In genomic region chr7:27453702-27454405, GRCh38 we compare ENCODE assay signal across 13 cellular contexts.
DNase-seq lines count a peak whose midpoint lies in the region; ATAC-seq and TF ChIP-seq lines count a peak whose summit lies in the region.
"Had no signal": no experiment of that assay in that cellular context is flagged by ENCODE, and none has a peak within 500 bp of the region (broad histone marks: within the 10 kb centered on the region; RNA-seq: fewer than 3 reads in every experiment).

No MANE protein-coding gene starts in this region.

- POLR2A ChIA-PET in SK-N-SH (lab: Yijun Ruan, JAX), result interaction anchor here (1.1 kb wide), 1 partner anchor 14 kb away, joined by 3 read pairs; no protein-coding TSS in a partner anchor

- no peaks in the 10 kb centered on the region for H3K9me3 Mint-ChIP-seq in stimulated activated effector memory CD8-positive, alpha-beta T cell treated with anti-CD3 and anti-CD28 coated beads, Interleukin-12 subunit alpha, Interleukin-12 subunit beta, amount 100 ng/mL, for 72 hours

- peaks cover 3 to 7% of the 10 kb centered on the region in 2 experiments; a peak in 1 of 4 replicates for H3K4me1 ChIP-seq in SK-N-SH (ENCODE audit: control insufficient read depth in 1 of 2, insufficient read depth in 2 of 2, low read depth in 1 of 2, low read length in 1 of 2)
- H3K4me1 ChIP-seq: A549 had no signal

- no peaks in the 10 kb centered on the region for H3K9me2 ChIP-seq in SK-N-SH

- peak overlapping the region; percentile 57 for H3K4me2 ChIP-seq in SK-N-SH
- H3K4me2 ChIP-seq: A549 had no signal

- CTCF ChIA-PET in SK-N-SH (lab: Yijun Ruan, JAX), result no interaction called here

- no peak overlapping the region for H3K4me3 Mint-ChIP-seq in stimulated activated effector memory CD8-positive, alpha-beta T cell treated with anti-CD3 and anti-CD28 coated beads, Interleukin-12 subunit alpha, Interleukin-12 subunit beta, amount 100 ng/mL, for 72 hours

- WGBS in SK-N-SH (ENCODE audit: low lambda C conversion rate), result 9% methylated on average over 8 of the region's 8 CpGs

- peak in 1 of 2 experiments; percentile 70; a peak in 1 of 4 replicates for TF ChIP-seq EP300 in SK-N-SH (IDR thresholded peaks at IDR 0.05; ENCODE audit: borderline replicate concordance in 1 of 2, low read depth in 1 of 2, low read length in 1 of 2)

- TF ChIP-seq RAD21 in SK-N-SH (IDR thresholded peaks at IDR 0.05; ENCODE audit: low read length), result peak; percentile 3; the same call in 1 of the 2 replicates

- intact Hi-C loops in posterior cingulate gyrus (cut with DNase I), result no loop called here

- DNase-seq in NCI-H2196 (lab: John Stamatoyannopoulos, UW; ENCODE audit: unreplicated experiment) (peak; percentile 16), NCI-H2196 treated with DMSO at 0.1 percent for 48 hours (lab: John Stamatoyannopoulos, UW; ENCODE audit: unreplicated experiment) (no peak), SK-N-SH (peak; percentile 77), fibroblast of the aortic adventitia (ENCODE audit: low read depth) (peak; percentile 11), inferior parietal cortex (ENCODE audit: extremely low spot score) (no peak), posterior cingulate gyrus (no peak), NK-92 (lab: John Stamatoyannopoulos, UW; ENCODE audit: unreplicated experiment) (no peak)
- no peak for DNase-seq in stimulated activated effector memory CD8-positive, alpha-beta T cell treated with anti-CD3 and anti-CD28 coated beads, Interleukin-12 subunit alpha, Interleukin-12 subunit beta, amount 100 ng/mL, for 72 hours (ENCODE audit: low spot score in 2 of 2)
- DNase-seq: activated CD4-positive, alpha-beta T cell treated with anti-CD3 and anti-CD28 coated beads, Interleukin-2, amount 50 U/mL, for 1 hour; activated effector memory CD4-positive, alpha-beta T cell treated with anti-CD3 and anti-CD28 coated beads, Interleukin-2, amount 50 U/mL, for 16 hours; NCI-H1048; SW 1271 had no signal

- H3K27ac Mint-ChIP-seq in stimulated activated effector memory CD8-positive, alpha-beta T cell treated with anti-CD3 and anti-CD28 coated beads, Interleukin-12 subunit alpha, Interleukin-12 subunit beta, amount 100 ng/mL, for 72 hours, result no peak overlapping the region

- no peak overlapping the region for H3K9ac ChIP-seq in SK-N-SH

- no peaks in the 10 kb centered on the region for H4K20me1 ChIP-seq in SK-N-SH (ENCODE audit: insufficient read depth)

- H3K27ac ChIP-seq in SK-N-SH (ENCODE audit: low read depth in 2 of 2, low read length in 1 of 2), result peak overlapping the region in 1 of 2 experiments; percentile 66; a peak in 2 of 4 replicates
- H3K27ac ChIP-seq: A549 had no signal

- no peaks in the 10 kb centered on the region for H3F3A ChIP-seq in SK-N-SH (replicated peaks; ENCODE audit: insufficient read depth)

- no peaks in the 10 kb centered on the region for H3K36me3 Mint-ChIP-seq in stimulated activated effector memory CD8-positive, alpha-beta T cell treated with anti-CD3 and anti-CD28 coated beads, Interleukin-12 subunit alpha, Interleukin-12 subunit beta, amount 100 ng/mL, for 72 hours

- H3K4me1 Mint-ChIP-seq in stimulated activated effector memory CD8-positive, alpha-beta T cell treated with anti-CD3 and anti-CD28 coated beads, Interleukin-12 subunit alpha, Interleukin-12 subunit beta, amount 100 ng/mL, for 72 hours, result no peaks in the 10 kb centered on the region

- no peaks in the 10 kb centered on the region for H3K27me3 ChIP-seq in SK-N-SH (ENCODE audit: insufficient read depth)

- peak overlapping the region; percentile 39 for H2AFZ ChIP-seq in SK-N-SH (ENCODE audit: low read depth)

- no peaks in the 10 kb centered on the region for H3K36me3 ChIP-seq in SK-N-SH (replicated peaks in 1 of 2; ENCODE audit: control insufficient read depth in 1 of 2, insufficient read depth in 2 of 2, low read length in 1 of 2)

- H3K4me3 ChIP-seq in SK-N-SH (ENCODE audit: low read depth in 2 of 2, low read length in 1 of 2), result no peak overlapping the region
- no peak overlapping the region for H3K4me3 ChIP-seq in fibroblast of the aortic adventitia (ENCODE audit: low read depth, low read length)
- H3K4me3 ChIP-seq: A549 had no signal

- ATAC-seq in stimulated activated effector memory CD8-positive, alpha-beta T cell treated with anti-CD3 and anti-CD28 coated beads, Interleukin-12 subunit alpha, Interleukin-12 subunit beta, amount 100 ng/mL, for 72 hours, result peak; percentile 49

- H3K9me3 ChIP-seq in SK-N-SH, result no peaks in the 10 kb centered on the region
- H3K9me3 ChIP-seq: A549 had no signal

- no peaks in the 10 kb centered on the region for H3K79me2 ChIP-seq in SK-N-SH (ENCODE audit: insufficient read depth)

- TF ChIP-seq CTCF in SK-N-SH (IDR thresholded peaks at IDR 0.05) (no peak), fibroblast of the aortic adventitia (IDR thresholded peaks at IDR 0.05; ENCODE audit: insufficient read depth, low read length) (no peak)

TF ChIP-seq in SK-N-SH, 30 proteins besides CTCF, POLR2A, EP300 and RAD21:
- TF ChIP-seq RXRA (IDR thresholded peaks at IDR 0.05; ENCODE audit: borderline replicate concordance, low read depth) (no peak), MXI1 (IDR thresholded peaks at IDR 0.05; ENCODE audit: low read depth, low read length) (peak; percentile 42; the same call in 1 of the 2 replicates), GATA2 (CRISPR knock-in tag; IDR thresholded peaks at IDR 0.05) (peak; percentile 93), PBX3 (IDR thresholded peaks at IDR 0.05) (0 out of 2 replicates have a peak, but pooled peaks have one; percentile 2), MEF2A (IDR thresholded peaks at IDR 0.05; ENCODE audit: borderline replicate concordance, low read depth) (no peak), CHD2 (IDR thresholded peaks at IDR 0.05; ENCODE audit: low read length, partially characterized antibody) (peak; percentile 70), TCF12 (IDR thresholded peaks at IDR 0.05) (peak; percentile 58), RCOR1 (IDR thresholded peaks at IDR 0.05; ENCODE audit: low read length) (peak; percentile 71)
TF ChIP-seq in SK-N-SH: peak in this region for 6.

Comparison
In these comparisons a context has a peak if more than half of its experiments do, and no peak if none do; other contexts are left out.
1. DNase-seq: peak in NCI-H2196 (single experiment), SK-N-SH (single experiment) and fibroblast of the aortic adventitia (single experiment); none in NCI-H2196 treated with DMSO at 0.1 percent for 48 hours (single experiment), stimulated activated effector memory CD8-positive, alpha-beta T cell treated with anti-CD3 and anti-CD28 coated beads, Interleukin-12 subunit alpha, Interleukin-12 subunit beta, amount 100 ng/mL, for 72 hours (0 of 2), inferior parietal cortex (single experiment), posterior cingulate gyrus (0 of 10) and NK-92 (single experiment).